ENCODE assay signal across 11 cellular contexts in genomic region chr2:151029406-151030157, GRCh38.
A peak's percentile ranks its signal among the peaks of the same experiment; 100 is the strongest.
DNase-seq lines count a peak whose midpoint lies in the region; ATAC-seq and TF ChIP-seq lines count a peak whose summit lies in the region.
"Had no signal": no experiment of that assay in that cellular context is flagged by ENCODE, and none has a peak within 500 bp of the region (broad histone marks: within the 10 kb centered on the region; RNA-seq: fewer than 3 reads in every experiment).

No MANE protein-coding gene starts in this region.

- no peaks in the 10 kb centered on the region for H3K79me2 ChIP-seq in KMS-11 (ENCODE audit: insufficient read depth, low read depth)

- H4K20me1 ChIP-seq in KMS-11 (ENCODE audit: insufficient read depth): no peaks in the 10 kb centered on the region

- H3K9ac ChIP-seq in KMS-11: no peak overlapping the region

- TF ChIP-seq CTCF in KMS-11 (conservative IDR thresholded peaks at IDR 0.05; ENCODE audit: low read depth, low read length) (no peak), esophagus squamous epithelium (IDR thresholded peaks at IDR 0.05) (no peak)

- H3K4me3 ChIP-seq in KMS-11 (IDR thresholded peaks at IDR 0.05; ENCODE audit: insufficient read depth, low read depth, low read length) (no peak overlapping the region), esophagus squamous epithelium (no peak overlapping the region)

- no peak overlapping the region for H2AFZ ChIP-seq in KMS-11 (ENCODE audit: low read depth)

- H3K4me2 ChIP-seq in KMS-11: 0 out of 2 replicates have a peak overlapping the region, but pooled peaks have one; percentile 5

- no peaks in the 10 kb centered on the region for H3K36me3 ChIP-seq in KMS-11 (ENCODE audit: insufficient read depth)
- no peaks in the 10 kb centered on the region for H3K36me3 ChIP-seq in esophagus squamous epithelium

- peak; percentile 36 for ATAC-seq in GM18520 (IDR thresholded peaks at IDR 0.05; ENCODE audit: unreplicated experiment)
- ATAC-seq in esophagus mucosa: no peak
- ATAC-seq in HG03457 (IDR thresholded peaks at IDR 0.05; ENCODE audit: unreplicated experiment): no peak

- peaks cover 5% of the 10 kb centered on the region for H3K4me1 ChIP-seq in KMS-11 (ENCODE audit: low read depth, poor library complexity, severe bottlenecking)
- peaks cover 0 to 15% (median 2%) of the 10 kb centered on the region in 3 donors for H3K4me1 ChIP-seq in esophagus squamous epithelium

- WGBS in esophagus squamous epithelium, 2 donors: 57% methylated on average over 4 of the region's 4 CpGs

- H3K27me3 ChIP-seq in KMS-11 (ENCODE audit: insufficient read depth, low read depth) (no peaks in the 10 kb centered on the region), esophagus squamous epithelium (no peaks in the 10 kb centered on the region)

- no peaks in the 10 kb centered on the region for H3K9me3 ChIP-seq in esophagus squamous epithelium

- intact Hi-C loops in esophagus squamous epithelium (cut with DNase I): no loop called here

- H3K27ac ChIP-seq in KMS-11: no peak overlapping the region
- no peak overlapping the region for H3K27ac ChIP-seq in esophagus squamous epithelium

- peak; percentile 86 for DNase-seq in amniotic epithelial cell (ENCODE audit: low read depth)
- peak; percentile 52 for DNase-seq in non-pigmented ciliary epithelial cell (ENCODE audit: low read depth)
- no peak for DNase-seq in esophagus squamous epithelium (lab: John Stamatoyannopoulos, UW)
- DNase-seq: DMS153, NCI-H187, retina, T1000 had no signal

- TF ChIP-seq POLR2A in esophagus squamous epithelium (IDR thresholded peaks at IDR 0.05): no peak
